Comparison of ENCODE assay signal across 1 cellular context in the genomic region with DNA sequence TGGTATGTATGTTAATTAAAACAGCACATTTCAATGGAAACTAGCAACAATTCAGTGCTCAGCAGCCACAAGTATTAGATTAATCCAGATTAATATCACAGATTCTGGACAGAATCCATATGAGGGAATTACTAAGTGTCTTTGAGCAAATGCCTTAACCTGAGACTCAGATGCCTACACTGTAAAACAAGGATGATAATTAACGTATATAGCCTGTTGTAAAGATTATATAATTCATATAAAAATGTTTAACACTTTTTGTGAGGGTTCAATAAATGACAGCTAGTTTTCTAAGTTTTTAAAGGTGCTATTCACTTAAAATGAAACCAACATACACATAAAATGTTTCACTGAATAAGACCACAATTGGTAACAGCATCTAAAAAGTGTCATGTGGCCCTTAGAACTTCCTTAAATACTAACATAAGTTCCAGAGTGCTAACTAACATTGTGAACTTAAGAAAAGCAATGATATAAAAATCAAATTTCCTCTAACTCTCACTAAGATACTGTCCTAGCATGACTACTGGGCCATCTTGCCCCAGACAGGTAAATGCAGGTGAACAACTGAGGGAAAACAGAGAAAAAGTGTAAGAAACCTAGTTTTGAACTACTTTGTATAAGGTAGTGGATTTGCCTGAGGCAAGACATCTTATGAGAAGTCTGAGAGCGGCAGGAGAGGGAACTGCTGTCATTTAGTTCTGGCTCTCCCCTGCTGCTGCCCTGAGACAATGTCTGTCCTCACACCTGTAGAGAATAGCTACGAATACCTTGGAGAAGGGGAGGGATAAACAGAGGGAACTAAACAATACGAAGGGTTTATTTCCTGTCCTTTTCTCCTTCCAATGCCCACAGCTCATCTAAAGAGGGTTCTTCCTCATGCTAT.
TF ChIP-seq lines count a peak whose summit lies in the region.

No MANE protein-coding gene starts in this region.

TF ChIP-seq in GM23338, 12 proteins besides CTCF, POLR2A, EP300 and RAD21 (continued from another document):
- TF ChIP-seq, protein P1, sequence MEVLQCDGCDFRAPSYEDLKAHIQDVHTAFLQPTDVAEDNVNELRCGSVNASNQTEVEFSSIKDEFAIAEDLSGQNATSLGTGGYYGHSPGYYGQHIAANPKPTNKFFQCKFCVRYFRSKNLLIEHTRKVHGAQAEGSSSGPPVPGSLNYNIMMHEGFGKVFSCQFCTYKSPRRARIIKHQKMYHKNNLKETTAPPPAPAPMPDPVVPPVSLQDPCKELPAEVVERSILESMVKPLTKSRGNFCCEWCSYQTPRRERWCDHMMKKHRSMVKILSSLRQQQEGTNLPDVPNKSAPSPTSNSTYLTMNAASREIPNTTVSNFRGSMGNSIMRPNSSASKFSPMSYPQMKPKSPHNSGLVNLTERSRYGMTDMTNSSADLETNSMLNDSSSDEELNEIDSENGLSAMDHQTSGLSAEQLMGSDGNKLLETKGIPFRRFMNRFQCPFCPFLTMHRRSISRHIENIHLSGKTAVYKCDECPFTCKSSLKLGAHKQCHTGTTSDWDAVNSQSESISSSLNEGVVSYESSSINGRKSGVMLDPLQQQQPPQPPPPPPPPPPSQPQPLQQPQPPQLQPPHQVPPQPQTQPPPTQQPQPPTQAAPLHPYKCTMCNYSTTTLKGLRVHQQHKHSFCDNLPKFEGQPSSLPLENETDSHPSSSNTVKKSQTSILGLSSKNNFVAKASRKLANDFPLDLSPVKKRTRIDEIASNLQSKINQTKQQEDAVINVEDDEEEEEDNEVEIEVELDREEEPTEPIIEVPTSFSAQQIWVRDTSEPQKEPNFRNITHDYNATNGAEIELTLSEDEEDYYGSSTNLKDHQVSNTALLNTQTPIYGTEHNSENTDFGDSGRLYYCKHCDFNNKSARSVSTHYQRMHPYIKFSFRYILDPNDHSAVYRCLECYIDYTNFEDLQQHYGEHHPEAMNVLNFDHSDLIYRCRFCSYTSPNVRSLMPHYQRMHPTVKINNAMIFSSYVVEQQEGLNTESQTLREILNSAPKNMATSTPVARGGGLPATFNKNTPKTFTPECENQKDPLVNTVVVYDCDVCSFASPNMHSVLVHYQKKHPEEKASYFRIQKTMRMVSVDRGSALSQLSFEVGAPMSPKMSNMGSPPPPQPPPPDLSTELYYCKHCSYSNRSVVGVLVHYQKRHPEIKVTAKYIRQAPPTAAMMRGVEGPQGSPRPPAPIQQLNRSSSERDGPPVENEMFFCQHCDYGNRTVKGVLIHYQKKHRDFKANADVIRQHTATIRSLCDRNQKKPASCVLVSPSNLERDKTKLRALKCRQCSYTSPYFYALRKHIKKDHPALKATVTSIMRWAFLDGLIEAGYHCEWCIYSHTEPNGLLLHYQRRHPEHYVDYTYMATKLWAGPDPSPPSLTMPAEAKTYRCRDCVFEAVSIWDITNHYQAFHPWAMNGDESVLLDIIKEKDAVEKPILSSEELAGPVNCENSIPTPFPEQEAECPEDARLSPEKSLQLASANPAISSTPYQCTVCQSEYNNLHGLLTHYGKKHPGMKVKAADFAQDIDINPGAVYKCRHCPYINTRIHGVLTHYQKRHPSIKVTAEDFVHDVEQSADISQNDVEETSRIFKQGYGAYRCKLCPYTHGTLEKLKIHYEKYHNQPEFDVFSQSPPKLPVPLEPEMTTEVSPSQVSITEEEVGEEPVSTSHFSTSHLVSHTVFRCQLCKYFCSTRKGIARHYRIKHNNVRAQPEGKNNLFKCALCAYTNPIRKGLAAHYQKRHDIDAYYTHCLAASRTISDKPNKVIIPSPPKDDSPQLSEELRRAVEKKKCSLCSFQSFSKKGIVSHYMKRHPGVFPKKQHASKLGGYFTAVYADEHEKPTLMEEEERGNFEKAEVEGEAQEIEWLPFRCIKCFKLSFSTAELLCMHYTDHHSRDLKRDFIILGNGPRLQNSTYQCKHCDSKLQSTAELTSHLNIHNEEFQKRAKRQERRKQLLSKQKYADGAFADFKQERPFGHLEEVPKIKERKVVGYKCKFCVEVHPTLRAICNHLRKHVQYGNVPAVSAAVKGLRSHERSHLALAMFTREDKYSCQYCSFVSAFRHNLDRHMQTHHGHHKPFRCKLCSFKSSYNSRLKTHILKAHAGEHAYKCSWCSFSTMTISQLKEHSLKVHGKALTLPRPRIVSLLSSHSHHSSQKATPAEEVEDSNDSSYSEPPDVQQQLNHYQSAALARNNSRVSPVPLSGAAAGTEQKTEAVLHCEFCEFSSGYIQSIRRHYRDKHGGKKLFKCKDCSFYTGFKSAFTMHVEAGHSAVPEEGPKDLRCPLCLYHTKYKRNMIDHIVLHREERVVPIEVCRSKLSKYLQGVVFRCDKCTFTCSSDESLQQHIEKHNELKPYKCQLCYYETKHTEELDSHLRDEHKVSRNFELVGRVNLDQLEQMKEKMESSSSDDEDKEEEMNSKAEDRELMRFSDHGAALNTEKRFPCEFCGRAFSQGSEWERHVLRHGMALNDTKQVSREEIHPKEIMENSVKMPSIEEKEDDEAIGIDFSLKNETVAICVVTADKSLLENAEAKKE (CRISPR knock-in tag; IDR thresholded peaks at IDR 0.05), result no peak
- TF ChIP-seq CREB1 (CRISPR knock-in tag; IDR thresholded peaks at IDR 0.05; ENCODE audit: low read depth), result no peak
- TF ChIP-seq ZNF331 (CRISPR knock-in tag; IDR thresholded peaks at IDR 0.05; ENCODE audit: low read depth), result no peak
- TF ChIP-seq REST (IDR thresholded peaks at IDR 0.05; ENCODE audit: unreplicated experiment), result no peak
- TF ChIP-seq, protein P2, sequence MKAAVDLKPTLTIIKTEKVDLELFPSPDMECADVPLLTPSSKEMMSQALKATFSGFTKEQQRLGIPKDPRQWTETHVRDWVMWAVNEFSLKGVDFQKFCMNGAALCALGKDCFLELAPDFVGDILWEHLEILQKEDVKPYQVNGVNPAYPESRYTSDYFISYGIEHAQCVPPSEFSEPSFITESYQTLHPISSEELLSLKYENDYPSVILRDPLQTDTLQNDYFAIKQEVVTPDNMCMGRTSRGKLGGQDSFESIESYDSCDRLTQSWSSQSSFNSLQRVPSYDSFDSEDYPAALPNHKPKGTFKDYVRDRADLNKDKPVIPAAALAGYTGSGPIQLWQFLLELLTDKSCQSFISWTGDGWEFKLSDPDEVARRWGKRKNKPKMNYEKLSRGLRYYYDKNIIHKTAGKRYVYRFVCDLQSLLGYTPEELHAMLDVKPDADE (IDR thresholded peaks at IDR 0.05), result no peak
- no peak for TF ChIP-seq STAT1 (IDR thresholded peaks at IDR 0.05; ENCODE audit: unreplicated experiment)
- TF ChIP-seq POLR2AphosphoS5 (IDR thresholded peaks at IDR 0.05; ENCODE audit: low read depth), result no peak
